Comparison of ENCODE assay signal across 18 cellular contexts in genomic region chr19:45020071-45020470, GRCh38. TPM values are rescaled to one million over a fixed set of nuclear protein-coding genes. Genes with fewer than 3 reads are reported as not detected.
DNase-seq lines count a peak whose midpoint lies in the region; ATAC-seq and TF ChIP-seq lines count a peak whose summit lies in the region.
"Had no signal": no experiment of that assay in that cellular context is flagged by ENCODE, and none has a peak within 500 bp of the region (broad histone marks: within the 10 kb centered on the region; RNA-seq: fewer than 3 reads in every experiment).

No MANE protein-coding gene starts in this region.

- no peak overlapping the region for H3K4me3 Mint-ChIP-seq in IgD-negative memory B cell
- H3K4me3 Mint-ChIP-seq: CD4-positive, alpha-beta memory T cell; H9 had no signal

- intact Hi-C loops in prostate gland (cut with DNase I) (no loop called here), left ventricle myocardium superior (cut with micrococcal nuclease) (no loop called here)

- DNase-seq in AML-193 (lab: John Stamatoyannopoulos, UW) (peak; percentile 15 to 30), NB4 (ENCODE audit: low read depth) (peak; percentile 48), left lobe of liver (ENCODE audit: low spot score) (peak; percentile 74), HuH-7 (ENCODE audit: low spot score) (no peak), prostate gland (ENCODE audit: low spot score) (no peak), left ventricle myocardium superior (no peak)
- DNase-seq: ACHN; BE2C; CD4-positive, alpha-beta memory T cell; DMS153; DND-41; GDM1; GOT3; H9 had no signal

- no peak for TF ChIP-seq POLR2A in NB4 (IDR thresholded peaks at IDR 0.05; ENCODE audit: extremely low read depth, insufficient read length)
- TF ChIP-seq POLR2A in prostate gland (IDR thresholded peaks at IDR 0.05): no peak

- H3K27me3 ChIP-seq in prostate gland (replicated peaks; ENCODE audit: insufficient read depth): no peaks in the 10 kb centered on the region
- H3K27me3 ChIP-seq: BE2C had no signal

- peaks cover 7 to 12% (median 12%) of the 10 kb centered on the region in 3 donors for H3K4me1 Mint-ChIP-seq in IgD-negative memory B cell

- TF ChIP-seq CTCF in NB4 (IDR thresholded peaks at IDR 0.05; ENCODE audit: low read depth, low read length): no peak
- no peak for TF ChIP-seq CTCF in prostate gland (IDR thresholded peaks at IDR 0.05)

- H3K9me3 ChIP-seq in prostate gland: no peaks in the 10 kb centered on the region
- H3K9me3 ChIP-seq: BE2C had no signal

- H3K27ac ChIP-seq in prostate gland: no peak overlapping the region
- H3K27ac ChIP-seq: C4-2B had no signal

- H3K27me3 Mint-ChIP-seq in IgD-negative memory B cell: no peaks in the 10 kb centered on the region
- H3K27me3 Mint-ChIP-seq: CD4-positive, alpha-beta memory T cell had no signal

- 86% methylated on average over 3 of the region's 3 CpGs for WGBS in prostate gland

- no peaks in the 10 kb centered on the region for H3K4me1 ChIP-seq in prostate gland (replicated peaks)
- H3K4me1 ChIP-seq: BE2C had no signal

- peak overlapping the region in 2 of 3 donors; percentile 39 to 61 for H3K27ac Mint-ChIP-seq in IgD-negative memory B cell
- H3K27ac Mint-ChIP-seq: H9 had no signal

- ATAC-seq in left lobe of liver (peak; percentile 73), GM19452 (IDR thresholded peaks at IDR 0.05; ENCODE audit: unreplicated experiment) (no peak), left ventricle myocardium superior (no peak)

- peaks cover 2% of the 10 kb centered on the region for H3K36me3 Mint-ChIP-seq in IgD-negative memory B cell

- H3K4me3 ChIP-seq in NB4 (ENCODE audit: low read depth, low read length) (no peak overlapping the region), prostate gland (no peak overlapping the region)

- no peaks in the 10 kb centered on the region for H3K36me3 ChIP-seq in prostate gland
- H3K36me3 ChIP-seq: BE2C had no signal

- no peaks in the 10 kb centered on the region for H3K9me3 Mint-ChIP-seq in IgD-negative memory B cell
- H3K9me3 Mint-ChIP-seq: CD4-positive, alpha-beta memory T cell; H9 had no signal

RNA-seq across cellular contexts. Expression of gene CLASRP, which starts 18.8 kb away (rescaled TPM):
- 27.0 TPM for polyA plus RNA-seq in IgD-negative memory B cell
- total RNA-seq in left lobe of liver: 50.5 TPM
- 100 to 1,000 TPM in 1 of 2 donors, 10 to 100 TPM in 1; 97.8 to 162 TPM for total RNA-seq in prostate gland
- 33.9 TPM for total RNA-seq in left ventricle myocardium superior

RNA-seq across cellular contexts. Expression of gene RELB, which starts 18.8 kb away (rescaled TPM):
- polyA plus RNA-seq in IgD-negative memory B cell: 89.8 TPM
- total RNA-seq in left lobe of liver (1.5 TPM), prostate gland (10 to 100 TPM; 11.0 to 13.0 TPM), left ventricle myocardium superior (3.5 TPM)

RNA-seq across cellular contexts. Expression of gene ZNF296, which starts 56.2 kb away (rescaled TPM):
- 74.4 TPM for polyA plus RNA-seq in IgD-negative memory B cell
- total RNA-seq in left lobe of liver (0.35 TPM), prostate gland (1 to 10 TPM in 1 of 2 donors, under 1 TPM in 1; 0.87 to 2.9 TPM), left ventricle myocardium superior (0.20 TPM)
- total RNA-seq: A172 had no signal

RNA-seq across cellular contexts. Expression of gene GEMIN7, which starts 59.0 kb away (rescaled TPM):
- polyA plus RNA-seq in IgD-negative memory B cell: 115 TPM
- total RNA-seq in left lobe of liver (11.7 TPM), prostate gland (10 to 100 TPM; 13.9 to 41.0 TPM), left ventricle myocardium superior (14.4 TPM)

Comparison
In these comparisons a context has a peak if more than half of its experiments do, and no peak if none do; other contexts are left out.
1. DNase-seq: peak in AML-193 (2 of 2), NB4 (single experiment) and left lobe of liver (single experiment); none in HuH-7 (single experiment), prostate gland (single experiment) and left ventricle myocardium superior (single experiment).